Comparison of ENCODE assay signal across 15 cellular contexts in genomic region chr14:54252072-54252730, GRCh38.
DNase-seq lines count a peak whose midpoint lies in the region; ATAC-seq lines count a peak whose summit lies in the region.
"Had no signal": no experiment of that assay in that cellular context is flagged by ENCODE, and none has a peak within 500 bp of the region (broad histone marks: within the 10 kb centered on the region; RNA-seq: fewer than 3 reads in every experiment).

No MANE protein-coding gene starts in this region.

- H3K27me3 Mint-ChIP-seq in activated T-helper 2 cell treated with anti-CD3 and anti-CD28 coated beads, Interferon-gamma antibody, Interleukin-2, Interleukin-4, amounts not matched to agents 10 μg/mL and 5 μg/mL and 100 μg/mL, durations not matched to agents 14 hours and 24 hours and 36 hours (ENCODE audit: low read depth) = peaks cover 7% of the 10 kb centered on the region

- ATAC-seq in sciatic nerve = peak; percentile 66
- no peak for ATAC-seq in HG02642 (IDR thresholded peaks at IDR 0.05; ENCODE audit: poor library complexity, unreplicated experiment)
- no peak for ATAC-seq in GM18511 (IDR thresholded peaks at IDR 0.05; ENCODE audit: unreplicated experiment)
- ATAC-seq: K562 had no signal

- intact Hi-C loops in sciatic nerve (cut with DNase I) = no loop called here
- intact Hi-C loops in activated T-helper 2 cell treated with anti-CD3 and anti-CD28 coated beads, Interferon-gamma antibody, Interleukin-2, Interleukin-4, amounts not matched to agents 10 μg/mL and 5 μg/mL and 100 μg/mL, durations not matched to agents 14 hours and 24 hours and 36 hours (cut with micrococcal nuclease) = no loop called here

- peaks cover 5% of the 10 kb centered on the region for H3K4me1 Mint-ChIP-seq in activated T-helper 2 cell treated with anti-CD3 and anti-CD28 coated beads, Interferon-gamma antibody, Interleukin-2, Interleukin-4, amounts not matched to agents 10 μg/mL and 5 μg/mL and 100 μg/mL, durations not matched to agents 14 hours and 24 hours and 36 hours (ENCODE audit: low read depth)

- no peaks in the 10 kb centered on the region for H3K9me3 Mint-ChIP-seq in activated T-helper 2 cell treated with anti-CD3 and anti-CD28 coated beads, Interferon-gamma antibody, Interleukin-2, Interleukin-4, amounts not matched to agents 10 μg/mL and 5 μg/mL and 100 μg/mL, durations not matched to agents 14 hours and 24 hours and 36 hours

- peak; percentile 50 for DNase-seq in GM04503 (ENCODE audit: low read depth)
- peak; percentile 42 to 51 for DNase-seq in SJCRH30
- peak; percentile 42 for DNase-seq in fibroblast of peridontal ligament (ENCODE audit: extremely low read depth)
- no peak for DNase-seq in sciatic nerve (ENCODE audit: low spot score)
- DNase-seq in NCI-H1092 (lab: John Stamatoyannopoulos, UW) = no peak
- DNase-seq in activated T-helper 2 cell treated with anti-CD3 and anti-CD28 coated beads, Interferon-gamma antibody, Interleukin-2, Interleukin-4, amounts not matched to agents 10 μg/mL and 5 μg/mL and 100 μg/mL, durations not matched to agents 14 hours and 24 hours and 36 hours (ENCODE audit: low spot score) = no peak
- DNase-seq: activated CD4-positive, alpha-beta T cell treated with anti-CD3 and anti-CD28 coated beads, Interleukin-2, amount 50 U/mL, for 1 hour; DMS79 treated with DMSO at 0.1 percent for 48 hours; NCI-H2227 treated with DMSO at 0.1 percent for 48 hours; stimulated activated CD4-positive, alpha-beta T cell treated with anti-CD3 and anti-CD28 coated beads, Interleukin-4, amount 100 ng/mL, for 24 hours had no signal

- no peaks in the 10 kb centered on the region for H3K36me3 Mint-ChIP-seq in activated T-helper 2 cell treated with anti-CD3 and anti-CD28 coated beads, Interferon-gamma antibody, Interleukin-2, Interleukin-4, amounts not matched to agents 10 μg/mL and 5 μg/mL and 100 μg/mL, durations not matched to agents 14 hours and 24 hours and 36 hours (ENCODE audit: low read depth)

- no peak overlapping the region for H3K27ac Mint-ChIP-seq in activated T-helper 2 cell treated with anti-CD3 and anti-CD28 coated beads, Interferon-gamma antibody, Interleukin-2, Interleukin-4, amounts not matched to agents 10 μg/mL and 5 μg/mL and 100 μg/mL, durations not matched to agents 14 hours and 24 hours and 36 hours

- peaks cover 15% of the 10 kb centered on the region for H3K4me1 ChIP-seq in SJCRH30
- H3K4me1 ChIP-seq: suprapubic skin had no signal

- no peak overlapping the region for H3K4me3 ChIP-seq in SJCRH30
- H3K4me3 ChIP-seq: K562, suprapubic skin had no signal

- H3K9me3 ChIP-seq in SJCRH30 (replicated peaks) = no peaks in the 10 kb centered on the region
- H3K9me3 ChIP-seq: neutrophil, suprapubic skin had no signal

- H3K36me3 ChIP-seq in SJCRH30 = no peaks in the 10 kb centered on the region
- H3K36me3 ChIP-seq: neutrophil, suprapubic skin had no signal

- no peak overlapping the region for H3K4me3 Mint-ChIP-seq in activated T-helper 2 cell treated with anti-CD3 and anti-CD28 coated beads, Interferon-gamma antibody, Interleukin-2, Interleukin-4, amounts not matched to agents 10 μg/mL and 5 μg/mL and 100 μg/mL, durations not matched to agents 14 hours and 24 hours and 36 hours (ENCODE audit: low read depth)

- no peaks in the 10 kb centered on the region for H3K27me3 ChIP-seq in SJCRH30

- no peak overlapping the region for H3K27ac ChIP-seq in SJCRH30
- H3K27ac ChIP-seq: neutrophil, suprapubic skin had no signal

Comparison
In these comparisons a context has a peak if more than half of its experiments do, and no peak if none do; other contexts are left out.
1. DNase-seq: peak in GM04503 (single experiment), SJCRH30 (2 of 2) and fibroblast of peridontal ligament (single experiment); none in sciatic nerve (single experiment), NCI-H1092 (single experiment) and activated T-helper 2 cell treated with anti-CD3 and anti-CD28 coated beads, Interferon-gamma antibody, Interleukin-2, Interleukin-4, amounts not matched to agents 10 μg/mL and 5 μg/mL and 100 μg/mL, durations not matched to agents 14 hours and 24 hours and 36 hours (single experiment).